Comparison of ENCODE assay signal across 8 cellular contexts in the genomic region with DNA sequence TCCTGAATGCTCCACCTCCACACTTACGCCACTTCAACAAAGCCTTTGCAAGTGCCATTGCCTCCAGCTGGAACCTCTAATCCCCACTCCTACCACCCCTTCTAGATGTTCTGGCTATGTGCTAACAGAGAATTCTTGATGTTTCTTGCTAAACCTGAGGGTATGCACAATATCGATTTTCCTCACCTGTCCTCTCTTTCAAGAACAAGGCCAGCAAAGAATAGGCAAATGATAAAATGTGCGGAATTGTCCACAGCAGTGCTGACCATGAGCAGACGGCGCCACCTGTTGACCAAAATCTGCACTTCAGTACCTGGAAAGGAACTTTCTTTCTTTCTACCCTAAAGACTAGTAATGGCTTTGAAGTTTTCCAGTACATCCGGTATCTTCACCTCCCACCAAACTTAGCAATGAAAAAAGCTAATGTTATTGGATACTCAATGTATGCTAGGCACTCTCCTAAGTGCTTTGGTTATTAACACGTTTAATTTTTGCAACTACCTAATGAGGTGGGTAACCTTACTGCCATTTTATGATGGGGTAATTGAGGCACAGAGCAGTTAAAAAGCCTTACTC. TPM values are rescaled to one million over a fixed set of nuclear protein-coding genes. Genes with fewer than 3 reads are reported as not detected.
A peak's percentile ranks its signal among the peaks of the same experiment; 100 is the strongest.
DNase-seq lines count a peak whose midpoint lies in the region; ATAC-seq and TF ChIP-seq lines count a peak whose summit lies in the region.

No MANE protein-coding gene starts in this region.

- H3K27me3 ChIP-seq in dorsolateral prefrontal cortex = no peaks in the 10 kb centered on the region

- H3K4me3 ChIP-seq in dorsolateral prefrontal cortex = peak overlapping the region in 2 of 59 donors; percentile 4 to 19

- H3K27ac Mint-ChIP-seq in memory B cell = no peak overlapping the region

- DNase-seq in activated CD4-positive, CD25-positive, alpha-beta regulatory T cell (lab: John Stamatoyannopoulos, UW) = peak; percentile 39 to 54 (median 52)
- DNase-seq in NCI-H345 treated with DMSO at 0.1 percent for 48 hours (lab: John Stamatoyannopoulos, UW; ENCODE audit: unreplicated experiment) (peak; percentile 28), dorsolateral prefrontal cortex (peak in 9 of 10 donors; percentile 56 to 83 (median 70)), memory B cell (ENCODE audit: low spot score in 2 of 2) (peak; percentile 70 to 76)
- peak; percentile 78 for DNase-seq in activated CD4-positive, alpha-beta T cell treated with anti-CD3 and anti-CD28 coated beads, Interleukin-2, amount 50 U/mL, for 1 hour
- peak; percentile 55 to 61 for DNase-seq in stimulated activated CD8-positive, alpha-beta memory T cell treated with anti-CD3 and anti-CD28 coated beads, Interleukin-4, amount 100 ng/mL, for 1 hour (ENCODE audit: low read depth in 2 of 2, low spot score in 1 of 2)

- no peaks in the 10 kb centered on the region for H3K9me3 Mint-ChIP-seq in memory B cell

- H3K27me3 Mint-ChIP-seq in memory B cell = no peaks in the 10 kb centered on the region

- H3K4me1 Mint-ChIP-seq in memory B cell = peaks cover 16% of the 10 kb centered on the region

- H3K4me3 Mint-ChIP-seq in memory B cell = no peak overlapping the region

- TF ChIP-seq CTCF in dorsolateral prefrontal cortex (IDR thresholded peaks at IDR 0.05 in 54 of 56, conservative IDR thresholded peaks at IDR 0.05 in 2 of 56; ENCODE audit: low read depth in 1 of 56, partially characterized antibody in 56 of 56) = peak; percentile 85 to 99 (median 96)

- intact Hi-C loops in dorsolateral prefrontal cortex (cut with DNase I) = loop anchor here (2.0 to 5.0 kb wide), 3 partner anchors 70 to 180 kb away; no protein-coding TSS in a partner anchor

- no peak for ATAC-seq in activated CD4-positive, CD25-positive, alpha-beta regulatory T cell treated with anti-CD3 and anti-CD28 coated beads, Interleukin-2, amount 50 U/mL, for 24 hours
- no peak for ATAC-seq in memory B cell (ENCODE audit: low read depth)
- ATAC-seq in GM18907 (IDR thresholded peaks at IDR 0.05; ENCODE audit: unreplicated experiment) = no peak

- no peaks in the 10 kb centered on the region for H3K36me3 Mint-ChIP-seq in memory B cell

- H3K27ac ChIP-seq in dorsolateral prefrontal cortex = peak overlapping the region in 1 of 59 donors; percentile 34

RNA-seq across cellular contexts. Expression of a gene that starts 3.4 kb away (rescaled TPM):
- 10 to 100 TPM; 26.5 to 76.2 (median 48.8) TPM for total RNA-seq in dorsolateral prefrontal cortex

RNA-seq across cellular contexts. Expression of a gene that starts 10.3 kb away (rescaled TPM):
- total RNA-seq in dorsolateral prefrontal cortex = under 1 TPM in 1 of 120 experiments, not detected in 119; 0.18 TPM

RNA-seq across cellular contexts. Expression of a gene that starts 11.6 kb away (rescaled TPM):
- 10 to 100 TPM in 11 of 120 experiments, 1 to 10 TPM in 109; 2.9 to 12.3 (median 6.9) TPM for total RNA-seq in dorsolateral prefrontal cortex

RNA-seq across cellular contexts. Expression of a gene that starts 40.3 kb away (rescaled TPM):
- total RNA-seq in dorsolateral prefrontal cortex = 100 to 1,000 TPM in 4 of 120 experiments, 10 to 100 TPM in 116; 40.6 to 139 (median 59.0) TPM

Comparison
In these comparisons a context has a peak if more than half of its experiments do, and no peak if none do; other contexts are left out.
1. DNase-seq: peak in every context shown above with its lines; median percentile 78 in activated CD4-positive, alpha-beta T cell treated with anti-CD3 and anti-CD28 coated beads, Interleukin-2, amount 50 U/mL, for 1 hour; 73 in memory B cell; 70 in dorsolateral prefrontal cortex; 58 in stimulated activated CD8-positive, alpha-beta memory T cell treated with anti-CD3 and anti-CD28 coated beads, Interleukin-4, amount 100 ng/mL, for 1 hour; 52 in activated CD4-positive, CD25-positive, alpha-beta regulatory T cell; 28 in NCI-H345 treated with DMSO at 0.1 percent for 48 hours.